In genomic region chr2:98388601-98389247, GRCh38 we compare ENCODE assay signal across 24 cellular contexts. TPM values are rescaled to one million over a fixed set of nuclear protein-coding genes. Genes with fewer than 3 reads are reported as not detected.
"Had no signal": no experiment of that assay in that cellular context is flagged by ENCODE, and none has a peak within 500 bp of the region (broad histone marks: within the 10 kb centered on the region; RNA-seq: fewer than 3 reads in every experiment).

No MANE protein-coding gene starts in this region.

- H3K27me3 ChIP-seq: esophagus squamous epithelium, neural progenitor cell, right lobe of liver, thyroid gland, vagina had no signal

- H2AFZ ChIP-seq: neural progenitor cell, parathyroid adenoma had no signal

- H3K9me3 ChIP-seq: esophagus squamous epithelium, psoas muscle, right lobe of liver, suprapubic skin, thyroid gland, vagina had no signal

- H3K4me3 Mint-ChIP-seq: dendritic cell treated with granulocyte-macrophage colony-stimulating factor and Interleukin-4, amounts not matched to agents 40 ng/mL and 50 ng/mL, for 4 days; effector memory CD8-positive, alpha-beta T cell; natural killer cell treated with Interleukin-12 subunit alpha and Interleukin-12 subunit beta and Interleukin-15 and Interleukin-18, amount 100 ng/mL, for 72 hours; stimulated activated effector memory CD8-positive, alpha-beta T cell treated with anti-CD3 and anti-CD28 coated beads, Interleukin-12 subunit alpha, Interleukin-12 subunit beta, amount 100 ng/mL, for 72 hours; type B pancreatic cell had no signal

- H3K4me1 ChIP-seq: neural progenitor cell, parathyroid adenoma, psoas muscle, right lobe of liver, suprapubic skin, thyroid gland, vagina had no signal

- H3K27ac Mint-ChIP-seq: dendritic cell treated with granulocyte-macrophage colony-stimulating factor and Interleukin-4, amounts not matched to agents 40 ng/mL and 50 ng/mL, for 4 days; effector memory CD8-positive, alpha-beta T cell; natural killer cell treated with Interleukin-12 subunit alpha and Interleukin-12 subunit beta and Interleukin-15 and Interleukin-18, amount 100 ng/mL, for 72 hours; stimulated activated effector memory CD8-positive, alpha-beta T cell treated with anti-CD3 and anti-CD28 coated beads, Interleukin-12 subunit alpha, Interleukin-12 subunit beta, amount 100 ng/mL, for 72 hours; type B pancreatic cell had no signal

- DNase-seq: effector memory CD8-positive, alpha-beta T cell; esophagus squamous epithelium; foreskin fibroblast; left colon; mesenchymal stem cell; midbrain; occipital lobe; psoas muscle; retina; right lobe of liver; stimulated activated CD4-positive, alpha-beta T cell treated with anti-CD3 and anti-CD28 coated beads, Interleukin-4, amount 100 ng/mL, for 1 hour; stimulated activated CD8-positive, alpha-beta memory T cell treated with anti-CD3 and anti-CD28 coated beads, Interleukin-4, amount 100 ng/mL, for 48 hours; stimulated activated naive CD8-positive, alpha-beta T cell treated with anti-CD3 and anti-CD28 coated beads, Interleukin-15, Interleukin-2, amounts not matched to agents 100 U/mL and 50 U/mL, for 24 hours; thyroid gland had no signal

- H3K36me3 ChIP-seq: esophagus squamous epithelium, neural progenitor cell, right lobe of liver, suprapubic skin, thyroid gland, vagina had no signal

- H3K27ac ChIP-seq: esophagus squamous epithelium, neural progenitor cell, parathyroid adenoma, psoas muscle, right lobe of liver, suprapubic skin, thyroid gland, vagina had no signal

- H3K9me3 Mint-ChIP-seq: dendritic cell treated with granulocyte-macrophage colony-stimulating factor and Interleukin-4, amounts not matched to agents 40 ng/mL and 50 ng/mL, for 4 days; effector memory CD8-positive, alpha-beta T cell; natural killer cell treated with Interleukin-12 subunit alpha and Interleukin-12 subunit beta and Interleukin-15 and Interleukin-18, amount 100 ng/mL, for 72 hours; neural progenitor cell; stimulated activated effector memory CD8-positive, alpha-beta T cell treated with anti-CD3 and anti-CD28 coated beads, Interleukin-12 subunit alpha, Interleukin-12 subunit beta, amount 100 ng/mL, for 72 hours; type B pancreatic cell had no signal

- H3K4me2 ChIP-seq: neural progenitor cell had no signal

- H3K36me3 Mint-ChIP-seq: natural killer cell treated with Interleukin-12 subunit alpha and Interleukin-12 subunit beta and Interleukin-15 and Interleukin-18, amount 100 ng/mL, for 72 hours; neural progenitor cell; stimulated activated effector memory CD8-positive, alpha-beta T cell treated with anti-CD3 and anti-CD28 coated beads, Interleukin-12 subunit alpha, Interleukin-12 subunit beta, amount 100 ng/mL, for 72 hours; type B pancreatic cell had no signal

- H3K9ac ChIP-seq: neural progenitor cell, parathyroid adenoma had no signal

- H3K4me3 ChIP-seq: esophagus squamous epithelium, lung, neural progenitor cell, psoas muscle, right lobe of liver, suprapubic skin, thyroid gland, vagina had no signal

- ATAC-seq: effector memory CD8-positive, alpha-beta T cell; left colon; natural killer cell treated with Interleukin-12 subunit alpha and Interleukin-12 subunit beta and Interleukin-15 and Interleukin-18, amount 100 ng/mL, for 72 hours; psoas muscle; right lobe of liver; stimulated activated effector memory CD8-positive, alpha-beta T cell treated with anti-CD3 and anti-CD28 coated beads, Interleukin-12 subunit alpha, Interleukin-12 subunit beta, amount 100 ng/mL, for 72 hours; stimulated activated naive CD8-positive, alpha-beta T cell treated with anti-CD3 and anti-CD28 coated beads, Interleukin-15, Interleukin-2, amounts not matched to agents 100 U/mL and 50 U/mL, for 24 hours had no signal

RNA-seq across cellular contexts. Expression of gene CNGA3, which starts 42.5 kb away (rescaled TPM):
- total RNA-seq: epithelial cell of proximal tubule; natural killer cell treated with Interleukin-12 subunit alpha and Interleukin-12 subunit beta and Interleukin-15 and Interleukin-18, amount 100 ng/mL, for 72 hours; psoas muscle; right lobe of liver; suprapubic skin; vagina had no signal
